8 cellular contexts compared by ENCODE assay signal in the genomic region with DNA sequence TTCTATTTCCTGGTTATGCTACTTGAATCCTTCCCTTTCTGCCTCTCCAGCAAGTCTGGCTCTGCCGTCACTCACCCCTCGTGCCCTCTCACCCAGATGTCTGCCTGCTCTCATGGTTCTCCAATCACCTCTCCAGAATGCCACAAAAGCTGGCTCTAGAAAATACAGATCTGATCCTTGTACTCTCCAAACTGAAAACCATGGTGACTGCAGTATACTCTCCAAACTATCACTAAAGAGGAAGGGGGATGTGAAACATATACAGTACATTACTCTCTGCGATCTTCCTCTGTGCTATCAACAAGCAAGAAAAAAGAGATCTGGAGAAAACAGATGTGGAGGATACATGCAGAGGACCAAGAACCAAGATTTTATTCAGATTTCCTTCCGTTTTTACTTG.
DNase-seq lines count a peak whose midpoint lies in the region; ATAC-seq and TF ChIP-seq lines count a peak whose summit lies in the region.

No MANE protein-coding gene starts in this region.

- H3K4me1 ChIP-seq in Peyer's patch (peaks cover 0 to 8% (median 0%) of the 10 kb centered on the region in 4 donors), left lung (peaks cover 17 to 63% of the 10 kb centered on the region in 2 donors), tibial nerve (peaks cover 0 to 38% (median 19%) of the 10 kb centered on the region in 4 donors)

- TF ChIP-seq POLR2A in Peyer's patch (IDR thresholded peaks at IDR 0.05): no peak
- no peak for TF ChIP-seq POLR2A in tibial nerve (IDR thresholded peaks at IDR 0.05)

- H3K36me3 ChIP-seq in Peyer's patch (no peaks in the 10 kb centered on the region), left lung (no peaks in the 10 kb centered on the region), tibial nerve (no peaks in the 10 kb centered on the region)

- WGBS in tibial nerve, 2 donors: 58 to 66% methylated on average over 4 of the region's 4 CpGs

- H3K4me3 ChIP-seq in Peyer's patch (no peak overlapping the region), left lung (no peak overlapping the region), tibial nerve (no peak overlapping the region)

- H3K9me3 ChIP-seq in Peyer's patch: no peaks in the 10 kb centered on the region
- H3K9me3 ChIP-seq in left lung: no peaks in the 10 kb centered on the region
- no peaks in the 10 kb centered on the region for H3K9me3 ChIP-seq in tibial nerve

- DNase-seq in CMK (ENCODE audit: low read depth) (peak; percentile 8), Peyer's patch (no peak), left lung (peak; percentile 79 to 82), NCI-H510A (lab: John Stamatoyannopoulos, UW) (no peak), COLO668 (lab: John Stamatoyannopoulos, UW; ENCODE audit: unreplicated experiment) (no peak), tibial nerve (ENCODE audit: low spot score in 2 of 2) (no peak)
- no peak for DNase-seq in stimulated activated CD4-positive, alpha-beta T cell treated with anti-CD3 and anti-CD28 coated beads, Interleukin-2, amount 100 ng/mL, for 48 hours

- intact Hi-C loops in left lung (cut with DNase I): no loop called here

- H3K27ac ChIP-seq in Peyer's patch (peak overlapping the region in 3 of 4 donors; percentile 4 to 38 (median 32)), left lung (peak overlapping the region; percentile 64 to 67), tibial nerve (peak overlapping the region in 1 of 4 donors; percentile 5)

- no peak for TF ChIP-seq CTCF in Peyer's patch (IDR thresholded peaks at IDR 0.05)
- TF ChIP-seq CTCF in left lung (IDR thresholded peaks at IDR 0.05): no peak
- TF ChIP-seq CTCF in tibial nerve (IDR thresholded peaks at IDR 0.05): no peak

- no peaks in the 10 kb centered on the region for H3K27me3 ChIP-seq in Peyer's patch
- no peaks in the 10 kb centered on the region for H3K27me3 ChIP-seq in left lung
- H3K27me3 ChIP-seq in tibial nerve: no peaks in the 10 kb centered on the region

- ATAC-seq in GM21786 (IDR thresholded peaks at IDR 0.05; ENCODE audit: unreplicated experiment): peak; percentile 38
- peak; percentile 78 for ATAC-seq in left lung

- no peak for TF ChIP-seq EP300 in tibial nerve (IDR thresholded peaks at IDR 0.05)

Comparison
In these comparisons a context has a peak if more than half of its experiments do, and no peak if none do; other contexts are left out.
1. DNase-seq: peak in CMK (single experiment) and left lung (2 of 2); none in Peyer's patch (0 of 3), NCI-H510A (single experiment), stimulated activated CD4-positive, alpha-beta T cell treated with anti-CD3 and anti-CD28 coated beads, Interleukin-2, amount 100 ng/mL, for 48 hours (0 of 2), COLO668 (single experiment) and tibial nerve (0 of 2).